ENCODE assay signal across 9 cellular contexts in the genomic region with DNA sequence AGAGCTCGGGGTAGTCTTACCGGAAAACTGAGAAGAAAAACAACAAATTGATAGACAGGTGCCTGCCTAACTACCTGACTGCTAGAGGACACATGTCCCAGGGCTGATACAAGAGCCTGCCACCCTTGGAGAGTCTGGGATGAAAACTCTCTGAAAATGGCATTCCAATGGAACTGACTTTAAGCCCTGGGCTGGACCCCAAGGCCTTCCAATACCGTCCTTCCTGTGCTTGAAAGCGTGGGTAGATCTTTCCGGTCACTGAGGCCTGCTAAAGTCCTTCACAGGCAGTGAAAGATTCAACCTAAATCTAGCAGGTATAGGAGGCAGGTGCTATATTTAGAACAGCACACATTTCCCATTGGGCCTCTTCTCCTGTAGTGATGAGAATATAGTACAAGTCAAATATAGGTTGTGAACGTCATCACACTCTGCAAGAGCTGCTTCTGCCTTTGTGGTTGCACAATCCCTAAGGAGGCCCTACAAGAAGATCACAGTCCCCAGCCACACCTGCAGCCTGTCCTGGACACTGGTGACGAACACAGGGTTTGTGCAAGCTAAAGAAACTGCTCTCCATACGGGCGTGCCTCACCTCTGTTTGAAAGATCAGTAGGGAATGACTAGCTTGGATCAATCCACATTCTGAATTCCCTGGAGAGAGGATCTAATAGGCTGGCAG. TPM values are rescaled to one million over a fixed set of nuclear protein-coding genes. Genes with fewer than 3 reads are reported as not detected.
DNase-seq lines count a peak whose midpoint lies in the region; ATAC-seq and TF ChIP-seq lines count a peak whose summit lies in the region.
"Had no signal": no experiment of that assay in that cellular context is flagged by ENCODE, and none has a peak within 500 bp of the region (broad histone marks: within the 10 kb centered on the region; RNA-seq: fewer than 3 reads in every experiment).

No MANE protein-coding gene starts in this region.

- H3K27me3 Mint-ChIP-seq in stimulated activated naive CD8-positive, alpha-beta T cell treated with anti-CD3 and anti-CD28 coated beads, Interleukin-15, Interleukin-2, amounts not matched to agents 100 ng/mL and 50 ng/mL, for 24 hours, result no peaks in the 10 kb centered on the region
- H3K27me3 Mint-ChIP-seq in activated naive CD8-positive, alpha-beta T cell treated with anti-CD3 and anti-CD28 coated beads, Interleukin-2, amount 50 U/mL, for 24 hours, result no peaks in the 10 kb centered on the region

- intact Hi-C loops in lower lobe of right lung (cut with DNase I) (no loop called here), uterus (cut with DNase I; ENCODE audit: low total_unique reads) (no loop called here)

- peak overlapping the region; percentile 52 for H3K27ac Mint-ChIP-seq in stimulated activated naive CD8-positive, alpha-beta T cell treated with anti-CD3 and anti-CD28 coated beads, Interleukin-15, Interleukin-2, amounts not matched to agents 100 ng/mL and 50 ng/mL, for 24 hours
- peak overlapping the region; percentile 41 for H3K27ac Mint-ChIP-seq in activated naive CD8-positive, alpha-beta T cell treated with anti-CD3 and anti-CD28 coated beads, Interleukin-2, amount 50 U/mL, for 24 hours

- H3K27ac ChIP-seq in lower lobe of right lung, result peak overlapping the region; percentile 59
- H3K27ac ChIP-seq in uterus, result peak overlapping the region; percentile 58 to 63

- peaks cover 6% of the 10 kb centered on the region for H3K9me3 Mint-ChIP-seq in stimulated activated naive CD8-positive, alpha-beta T cell treated with anti-CD3 and anti-CD28 coated beads, Interleukin-15, Interleukin-2, amounts not matched to agents 100 ng/mL and 50 ng/mL, for 24 hours
- H3K9me3 Mint-ChIP-seq in activated naive CD8-positive, alpha-beta T cell treated with anti-CD3 and anti-CD28 coated beads, Interleukin-2, amount 50 U/mL, for 24 hours, result peaks cover 10% of the 10 kb centered on the region

- H3K9me3 ChIP-seq in lower lobe of right lung, result no peaks in the 10 kb centered on the region
- no peaks in the 10 kb centered on the region for H3K9me3 ChIP-seq in uterus

- TF ChIP-seq POLR2A in uterus (IDR thresholded peaks at IDR 0.05), result no peak

- TF ChIP-seq CTCF in lower lobe of right lung (IDR thresholded peaks at IDR 0.05) (no peak), uterus (IDR thresholded peaks at IDR 0.05) (no peak)

- peak overlapping the region; percentile 82 for H3K4me3 ChIP-seq in lower lobe of right lung
- H3K4me3 ChIP-seq in uterus, result peak overlapping the region in 1 of 2 donors; percentile 97

- peaks cover 14% of the 10 kb centered on the region for H3K36me3 Mint-ChIP-seq in stimulated activated naive CD8-positive, alpha-beta T cell treated with anti-CD3 and anti-CD28 coated beads, Interleukin-15, Interleukin-2, amounts not matched to agents 100 ng/mL and 50 ng/mL, for 24 hours (ENCODE audit: low read depth)
- H3K36me3 Mint-ChIP-seq in activated naive CD8-positive, alpha-beta T cell treated with anti-CD3 and anti-CD28 coated beads, Interleukin-2, amount 50 U/mL, for 24 hours (ENCODE audit: low read depth), result peaks cover 14% of the 10 kb centered on the region

- peak overlapping the region; percentile 58 for H3K4me3 Mint-ChIP-seq in stimulated activated naive CD8-positive, alpha-beta T cell treated with anti-CD3 and anti-CD28 coated beads, Interleukin-15, Interleukin-2, amounts not matched to agents 100 ng/mL and 50 ng/mL, for 24 hours
- H3K4me3 Mint-ChIP-seq in activated naive CD8-positive, alpha-beta T cell treated with anti-CD3 and anti-CD28 coated beads, Interleukin-2, amount 50 U/mL, for 24 hours, result peak overlapping the region; percentile 24

- no peak for ATAC-seq in stimulated activated naive CD8-positive, alpha-beta T cell treated with anti-CD3 and anti-CD28 coated beads, Interleukin-15, Interleukin-2, amounts not matched to agents 100 U/mL and 50 U/mL, for 24 hours
- ATAC-seq in activated naive CD8-positive, alpha-beta T cell treated with anti-CD3 and anti-CD28 coated beads, Interleukin-2, amount 50 U/mL, for 24 hours, result no peak
- no peak for ATAC-seq in lower lobe of right lung
- ATAC-seq in GM21786 (IDR thresholded peaks at IDR 0.05; ENCODE audit: unreplicated experiment), result no peak
- no peak for ATAC-seq in HG03280 (IDR thresholded peaks at IDR 0.05; ENCODE audit: unreplicated experiment)

- H3K4me1 ChIP-seq in lower lobe of right lung (peaks cover 27% of the 10 kb centered on the region), uterus (no peaks in the 10 kb centered on the region)

- no peaks in the 10 kb centered on the region for H3K27me3 ChIP-seq in lower lobe of right lung (ENCODE audit: low read depth)
- H3K27me3 ChIP-seq in uterus, result no peaks in the 10 kb centered on the region

- no peaks in the 10 kb centered on the region for H3K36me3 ChIP-seq in lower lobe of right lung
- no peaks in the 10 kb centered on the region for H3K36me3 ChIP-seq in uterus

- H3K4me1 Mint-ChIP-seq in stimulated activated naive CD8-positive, alpha-beta T cell treated with anti-CD3 and anti-CD28 coated beads, Interleukin-15, Interleukin-2, amounts not matched to agents 100 ng/mL and 50 ng/mL, for 24 hours (ENCODE audit: low read depth), result peaks cover 40% of the 10 kb centered on the region
- peaks cover 40% of the 10 kb centered on the region for H3K4me1 Mint-ChIP-seq in activated naive CD8-positive, alpha-beta T cell treated with anti-CD3 and anti-CD28 coated beads, Interleukin-2, amount 50 U/mL, for 24 hours

- DNase-seq in stimulated activated naive CD8-positive, alpha-beta T cell treated with anti-CD3 and anti-CD28 coated beads, Interleukin-15, Interleukin-2, amounts not matched to agents 100 U/mL and 50 U/mL, for 24 hours, result no peak
- no peak for DNase-seq in activated naive CD8-positive, alpha-beta T cell treated with anti-CD3 and anti-CD28 coated beads, Interleukin-2, amount 50 U/mL, for 24 hours
- DNase-seq in lower lobe of right lung (no peak), uterus (no peak), NCI-H748 (lab: John Stamatoyannopoulos, UW; ENCODE audit: unreplicated experiment) (no peak)

RNA-seq across cellular contexts. Expression of a gene that starts 0.8 kb away (rescaled TPM):
- total RNA-seq in lower lobe of right lung (14.5 TPM), uterus (10 to 100 TPM in 2 of 4 donors, 1 to 10 TPM in 2; 4.9 to 34.6 (median 9.1) TPM)

RNA-seq across cellular contexts. Expression of a gene that starts 0.8 kb away (rescaled TPM):
- 36.5 TPM for total RNA-seq in lower lobe of right lung
- 10 to 100 TPM in 1 of 4 donors, 1 to 10 TPM in 2, under 1 TPM in 1; 0.26 to 34.9 (median 4.8) TPM for total RNA-seq in uterus

RNA-seq across cellular contexts. Expression of a gene that starts 11.1 kb away (rescaled TPM):
- total RNA-seq in lower lobe of right lung, result not detected
- total RNA-seq in uterus, result under 1 TPM in 1 of 4 donors, not detected in 3; 0.21 TPM
- total RNA-seq: subcutaneous adipose tissue had no signal
